9 cellular contexts compared by ENCODE assay signal in genomic region chr16:3963203-3963602, GRCh38.
A peak's percentile ranks its signal among the peaks of the same experiment; 100 is the strongest.
DNase-seq lines count a peak whose midpoint lies in the region; ATAC-seq, FAIRE-seq and TF ChIP-seq lines count a peak whose summit lies in the region.
"Had no signal": no experiment of that assay in that cellular context is flagged by ENCODE, and none has a peak within 500 bp of the region (broad histone marks: within the 10 kb centered on the region; RNA-seq: fewer than 3 reads in every experiment).

No MANE protein-coding gene starts in this region.

- H3K36me3 ChIP-seq in H1 (ENCODE audit: control insufficient read depth in 2 of 4, insufficient read depth in 4 of 4, low read length in 3 of 4): no peaks in the 10 kb centered on the region

- no peak overlapping the region for H3K14ac ChIP-seq in H1 (ENCODE audit: insufficient read length)

- H2BK5ac ChIP-seq in H1 (ENCODE audit: low read depth, low read length): no peak overlapping the region

- no peaks in the 10 kb centered on the region for H3K27me3 Mint-ChIP-seq in WTC11 (ENCODE audit: low read depth)

- no peak overlapping the region for H3K9ac ChIP-seq in H1 (replicated peaks in 1 of 4; ENCODE audit: extremely low read depth in 1 of 4, low read depth in 3 of 4, low read length in 3 of 4)

- DNase-seq in activated T-cell treated with anti-CD3 and anti-CD28 coated beads for 24 hours (ENCODE audit: low read depth) (peak; percentile 10), activated T-cell treated with anti-CD3 and anti-CD28 coated beads for 4 hours (no peak), WTC11 (ENCODE audit: low spot score) (no peak), H1 (ENCODE audit: low read depth in 1 of 2, low spot score in 2 of 2) (no peak), HEK293T (ENCODE audit: extremely low spot score) (no peak), NCI-H345 (lab: John Stamatoyannopoulos, UW) (no peak), DMS114 treated with DMSO at 0.1 percent for 48 hours (lab: John Stamatoyannopoulos, UW; ENCODE audit: unreplicated experiment) (no peak)
- peak; percentile 43 to 75 (median 62) for DNase-seq in stimulated activated naive CD4-positive, alpha-beta T cell (lab: John Stamatoyannopoulos, UW)
- DNase-seq: NCI-H2171 treated with DMSO at 0.1 percent for 48 hours had no signal

- H2BK15ac ChIP-seq in H1 (ENCODE audit: low read length): 0 out of 2 replicates have a peak overlapping the region, but pooled peaks have one; percentile 92

- peaks cover 2% of the 10 kb centered on the region; the same call in 1 of the 2 replicates for H3K36me3 Mint-ChIP-seq in WTC11

- H3K4me1 Mint-ChIP-seq in WTC11: peaks cover 14% of the 10 kb centered on the region

- H2BK12ac ChIP-seq in H1 (ENCODE audit: low read depth, low read length): no peak overlapping the region

- H4K8ac ChIP-seq in H1 (ENCODE audit: extremely low read depth, insufficient read depth, low read length): no peak overlapping the region

- no peak overlapping the region for H3K56ac ChIP-seq in H1 (replicated peaks; ENCODE audit: insufficient read length, low read depth, low read length)

- ATAC-seq in WTC11: peak; percentile 47

- no peak overlapping the region for H2BK120ac ChIP-seq in H1 (replicated peaks; ENCODE audit: low read depth, low read length)

- no peak overlapping the region for H3K27ac ChIP-seq in H1 (ENCODE audit: low read depth, low read length)

- H2BK20ac ChIP-seq in H1 (ENCODE audit: low read length): no peak overlapping the region

- H3K4ac ChIP-seq in H1 (replicated peaks; ENCODE audit: insufficient read length, low read depth, low read length): no peak overlapping the region

- H4K91ac ChIP-seq in H1 (replicated peaks; ENCODE audit: insufficient read length, low read length): no peak overlapping the region

- no peak for TF ChIP-seq CTCF in WTC11 (IDR thresholded peaks at IDR 0.05)
- TF ChIP-seq CTCF in H1 (IDR thresholded peaks at IDR 0.05; ENCODE audit: control extremely low read depth in 1 of 3, insufficient read depth in 1 of 3, low read depth in 1 of 3, low read length in 3 of 3): no peak

- FAIRE-seq in H1 (lab: Jason Lieb, UNC): no peak

- H3K18ac ChIP-seq in H1 (ENCODE audit: extremely low read depth, low read length): no peak overlapping the region

- H3K79me1 ChIP-seq in H1 (ENCODE audit: low read depth, low read length): no peaks in the 10 kb centered on the region

- H3K23me2 ChIP-seq in H1 (ENCODE audit: low read depth, low read length): no peaks in the 10 kb centered on the region

- H3K4me3 ChIP-seq in H1 (ENCODE audit: extremely low read depth in 1 of 4, insufficient read depth in 2 of 4, low read depth in 3 of 4, low read length in 4 of 4): no peak overlapping the region

- no peaks in the 10 kb centered on the region for H3K9me3 ChIP-seq in H1 (ENCODE audit: insufficient read depth in 2 of 2, low read depth in 1 of 2, low read length in 1 of 2)

- no peak for TF ChIP-seq RAD21 in H1 (IDR thresholded peaks at IDR 0.05 in 1 of 2, conservative IDR thresholded peaks at IDR 0.05 in 1 of 2; ENCODE audit: low read depth in 2 of 2, low read length in 2 of 2)

- no peak overlapping the region for H2AK5ac ChIP-seq in H1 (ENCODE audit: low read depth, low read length)

- H3K4me2 ChIP-seq in H1 (ENCODE audit: insufficient read depth in 1 of 2, low read depth in 2 of 2, low read length in 2 of 2): no peak overlapping the region

- H3K4me3 Mint-ChIP-seq in WTC11: no peak overlapping the region

- POLR2A ChIA-PET in WTC11 (lab: Charles Lee) (no interaction called here), H1 (lab: Charles Lee; ENCODE audit: partially characterized antibody) (interaction anchor here (0.7 to 1.5 kb wide), 3 partner anchors 10 to 309 kb away, joined by 3 to 4 read pairs (median 4); no protein-coding TSS in a partner anchor), HEK293T (lab: Yijun Ruan, JAX) (no interaction called here)

- TF ChIP-seq EP300 in H1 (IDR thresholded peaks at IDR 0.05; ENCODE audit: borderline replicate concordance in 1 of 2, low read depth in 2 of 2, low read length in 2 of 2): no peak

- H4K5ac ChIP-seq in H1 (ENCODE audit: insufficient read length, low read depth, low read length): no peak overlapping the region

- no peaks in the 10 kb centered on the region for H4K20me1 ChIP-seq in H1 (replicated peaks in 1 of 2; ENCODE audit: control insufficient read depth in 1 of 2, insufficient read depth in 2 of 2, low read length in 2 of 2)

- H3K79me2 ChIP-seq in H1 (ENCODE audit: control insufficient read depth in 1 of 2, insufficient read depth in 2 of 2, low read length in 2 of 2): no peaks in the 10 kb centered on the region

- no peaks in the 10 kb centered on the region for H3K27me3 ChIP-seq in H1 (replicated peaks in 1 of 4; ENCODE audit: control insufficient read depth in 3 of 4, extremely low read depth in 1 of 4, insufficient read depth in 3 of 4, low read length in 3 of 4)

- no peak overlapping the region for H2AFZ ChIP-seq in H1 (ENCODE audit: low read length)

- peaks cover 0 to 11% (median 8%) of the 10 kb centered on the region in 4 experiments; a peak in 5 of 7 replicates for H3K4me1 ChIP-seq in H1 (replicated peaks in 1 of 4; ENCODE audit: control insufficient read depth in 3 of 4, insufficient read depth in 4 of 4, low read length in 3 of 4)

- peak overlapping the region; percentile 73 for H3K27ac Mint-ChIP-seq in WTC11

- TF ChIP-seq POLR2A in H1 (IDR thresholded peaks at IDR 0.05; ENCODE audit: control extremely low read depth in 1 of 2, low read depth in 2 of 2, low read length in 2 of 2): no peak

- H3K23ac ChIP-seq in H1 (ENCODE audit: insufficient read length): no peak overlapping the region

- WGBS in H1 (ENCODE audit: extremely low coverage in 1 of 2, insufficient coverage in 1 of 2, insufficient read length in 1 of 2, insufficient replicate concordance in 2 of 2, low coverage in 1 of 2, low lambda C conversion rate in 2 of 2, missing lambda C conversion rate in 1 of 2), 2 experiments: 73% methylated on average over 17 of the region's 17 CpGs; no CpG with 5 or more reads in 1 of the 2 experiments

- no peaks in the 10 kb centered on the region for H3K9me3 Mint-ChIP-seq in WTC11

- CTCF ChIA-PET in WTC11 (lab: Charles Lee): interaction anchor here (0.6 to 1.8 kb wide), 4 partner anchors 11 to 291 kb away, joined by 3 to 14 read pairs (median 4); no protein-coding TSS in a partner anchor
- CTCF ChIA-PET in H1 (lab: Charles Lee; ENCODE audit: partially characterized antibody): interaction anchor here (0.6 to 1.4 kb wide), 7 partner anchors 9 to 286 kb away, joined by 3 to 4 read pairs (median 3); no protein-coding TSS in a partner anchor
- CTCF ChIA-PET in HEK293T (lab: Yijun Ruan, JAX): no interaction called here

TF ChIP-seq in WTC11, 78 proteins besides CTCF, POLR2A, EP300 and RAD21 (continues in another document):
- TF ChIP-seq E2F1 (CRISPR knock-in tag; IDR thresholded peaks at IDR 0.05) (no peak), PRRX2 (CRISPR knock-in tag; IDR thresholded peaks at IDR 0.05) (no peak)

TF ChIP-seq in H1, 55 proteins besides CTCF, POLR2A, EP300 and RAD21:
- no peak for TF ChIP-seq POU5F1 (IDR thresholded peaks at IDR 0.05; ENCODE audit: low read depth, low read length)
- no peak for TF ChIP-seq YY1 (IDR thresholded peaks at IDR 0.05; ENCODE audit: low read depth, low read length)
- no peak for TF ChIP-seq GTF2F1 (IDR thresholded peaks at IDR 0.05; ENCODE audit: borderline replicate concordance, low read depth, low read length)
- TF ChIP-seq PHF8 (conservative IDR thresholded peaks at IDR 0.05; ENCODE audit: low read depth, low read length): no peak
- TF ChIP-seq TAF7 (optimal IDR thresholded peaks at IDR 0.05; ENCODE audit: borderline replicate concordance, low read depth, low read length): no peak
- no peak for TF ChIP-seq SP2 (IDR thresholded peaks at IDR 0.05; ENCODE audit: low read length)
- TF ChIP-seq HDAC6 (IDR thresholded peaks at IDR 0.05; ENCODE audit: low read depth, low read length): no peak
- TF ChIP-seq KDM1A (IDR thresholded peaks at IDR 0.05; ENCODE audit: borderline replicate concordance, low read length): no peak
- TF ChIP-seq ZNF274 (IDR thresholded peaks at IDR 0.05; ENCODE audit: borderline replicate concordance, extremely low read depth, low read length): no peak
- no peak for TF ChIP-seq HDAC2 (IDR thresholded peaks at IDR 0.05; ENCODE audit: borderline replicate concordance in 1 of 2, low read depth in 2 of 2, low read length in 2 of 2)

TF ChIP-seq in HEK293T, 16 proteins besides CTCF, POLR2A, EP300 and RAD21:
- TF ChIP-seq, protein P1, sequence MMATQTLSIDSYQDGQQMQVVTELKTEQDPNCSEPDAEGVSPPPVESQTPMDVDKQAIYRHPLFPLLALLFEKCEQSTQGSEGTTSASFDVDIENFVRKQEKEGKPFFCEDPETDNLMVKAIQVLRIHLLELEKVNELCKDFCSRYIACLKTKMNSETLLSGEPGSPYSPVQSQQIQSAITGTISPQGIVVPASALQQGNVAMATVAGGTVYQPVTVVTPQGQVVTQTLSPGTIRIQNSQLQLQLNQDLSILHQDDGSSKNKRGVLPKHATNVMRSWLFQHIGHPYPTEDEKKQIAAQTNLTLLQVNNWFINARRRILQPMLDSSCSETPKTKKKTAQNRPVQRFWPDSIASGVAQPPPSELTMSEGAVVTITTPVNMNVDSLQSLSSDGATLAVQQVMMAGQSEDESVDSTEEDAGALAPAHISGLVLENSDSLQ (IDR thresholded peaks at IDR 0.05): no peak
- TF ChIP-seq FOXM1 (IDR thresholded peaks at IDR 0.05; ENCODE audit: borderline replicate concordance) (no peak), CTBP1 (IDR thresholded peaks at IDR 0.05; ENCODE audit: borderline replicate concordance) (no peak), LEF1 (IDR thresholded peaks at IDR 0.05; ENCODE audit: borderline replicate concordance) (no peak), FOXA1 (IDR thresholded peaks at IDR 0.05) (no peak), FOXK2 (IDR thresholded peaks at IDR 0.05) (no peak), L3MBTL2 (conservative IDR thresholded peaks at IDR 0.05) (no peak), NFRKB (IDR thresholded peaks at IDR 0.05) (no peak), SUZ12 (IDR thresholded peaks at IDR 0.05) (no peak), HDGF (IDR thresholded peaks at IDR 0.05; ENCODE audit: borderline replicate concordance) (no peak)

Comparison
In these comparisons a context has a peak if more than half of its experiments do, and no peak if none do; other contexts are left out.
1. DNase-seq: peak in activated T-cell treated with anti-CD3 and anti-CD28 coated beads for 24 hours (single experiment) and stimulated activated naive CD4-positive, alpha-beta T cell (6 of 6); none in activated T-cell treated with anti-CD3 and anti-CD28 coated beads for 4 hours (single experiment), WTC11 (single experiment), H1 (0 of 2), HEK293T (single experiment), NCI-H345 (single experiment) and DMS114 treated with DMSO at 0.1 percent for 48 hours (single experiment).